23 cellular contexts compared by ENCODE assay signal in the genomic region with DNA sequence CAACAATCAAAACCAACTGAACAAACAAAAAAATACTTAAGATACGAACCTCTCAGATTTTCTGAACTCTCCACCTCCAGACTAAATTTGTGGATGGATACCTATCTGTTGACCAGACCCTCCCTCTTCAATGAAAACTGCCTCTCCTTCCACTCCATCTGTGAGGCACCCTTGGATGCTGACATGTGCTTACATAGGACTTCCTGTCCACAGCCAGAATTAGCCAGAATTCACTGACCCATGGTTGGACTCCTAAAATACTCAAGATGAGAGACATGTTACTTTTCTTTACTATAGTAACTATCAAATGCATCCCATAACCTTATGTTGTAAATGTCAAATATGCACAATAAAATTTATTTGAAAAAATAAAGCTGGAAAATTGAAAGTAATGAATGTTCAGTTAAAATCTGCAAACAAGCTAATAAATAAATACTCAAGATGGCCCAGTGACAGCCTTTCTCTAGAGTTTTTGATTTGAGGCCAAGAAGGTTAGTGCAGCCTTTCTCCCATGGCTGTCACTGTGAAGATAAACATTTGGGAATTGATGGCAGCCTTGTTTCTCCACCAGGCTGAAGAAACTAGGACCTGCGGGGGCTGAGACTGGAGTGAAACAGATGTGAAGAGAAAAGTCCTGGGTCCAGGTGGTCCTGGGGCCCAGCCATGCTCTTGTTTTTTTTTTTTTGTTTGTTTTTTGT.
"Had no signal": no experiment of that assay in that cellular context is flagged by ENCODE, and none has a peak within 500 bp of the region (broad histone marks: within the 10 kb centered on the region; RNA-seq: fewer than 3 reads in every experiment).

No MANE protein-coding gene starts in this region.

- H3K27ac ChIP-seq: ascending aorta, brain microvascular endothelial cell, lower lobe of right lung, thyroid gland had no signal

- H3K4me1 ChIP-seq: ascending aorta had no signal

- ATAC-seq: activated CD4-positive, alpha-beta T cell treated with anti-CD3 and anti-CD28 coated beads for 36 hours; activated naive CD4-positive, alpha-beta T cell treated with anti-CD3 and anti-CD28 coated beads, Interleukin-2, amount 50 U/mL, for 72 hours; activated T-helper 17 cell treated with anti-CD3 and anti-CD28 coated beads, Interleukin-2, amount 50 U/mL, for 72 hours; esophagus mucosa; heart left ventricle; left colon; lower lobe of right lung; naive thymus-derived CD8-positive, alpha-beta T cell had no signal

- DNase-seq: activated B cell treated with CpG ODN at 0.5 μM for 24 hours; activated CD4-positive, alpha-beta T cell treated with anti-CD3 and anti-CD28 coated beads for 36 hours; activated CD4-positive, alpha-beta T cell treated with anti-CD3 and anti-CD28 coated beads, Interleukin-2, amount 50 U/mL, for 4 hours; activated CD8-positive, alpha-beta memory T cell treated with anti-CD3 and anti-CD28 coated beads for 24 hours; activated CD8-positive, alpha-beta memory T cell treated with anti-CD3 and anti-CD28 coated beads, Interleukin-2, amount 50 U/mL, for 4 hours; activated T-cell treated with anti-CD3 and anti-CD28 coated beads, Interleukin-2, amount 50 U/mL, for 24 hours; brain microvascular endothelial cell; caudate nucleus; effector memory CD4-positive, alpha-beta T cell; heart left ventricle; left colon; lower lobe of right lung; naive thymus-derived CD8-positive, alpha-beta T cell; stimulated activated CD4-positive, alpha-beta T cell treated with anti-CD3 and anti-CD28 coated beads, Interleukin-4, amount 100 ng/mL, for 24 hours; stimulated activated naive CD4-positive, alpha-beta T cell treated with Interleukin-2 at 50 U/mL for 16 hours; substantia nigra; T1000; thyroid gland had no signal

- H3K9me3 ChIP-seq: ascending aorta, heart left ventricle, lower lobe of right lung, right atrium auricular region, thyroid gland had no signal

- H3K4me3 ChIP-seq: ascending aorta, heart left ventricle, lower lobe of right lung, right atrium auricular region, thyroid gland had no signal

- H3K27me3 ChIP-seq: ascending aorta, brain microvascular endothelial cell, heart left ventricle, right atrium auricular region, thyroid gland had no signal

- H3K36me3 ChIP-seq: ascending aorta, brain microvascular endothelial cell, heart left ventricle, lower lobe of right lung, right atrium auricular region, thyroid gland had no signal
